8 cellular contexts compared by ENCODE assay signal in genomic region chr5:172106511-172107356, GRCh38.
DNase-seq lines count a peak whose midpoint lies in the region; ATAC-seq and TF ChIP-seq lines count a peak whose summit lies in the region.

No MANE protein-coding gene starts in this region.

- H3K27me3 ChIP-seq in dorsolateral prefrontal cortex: no peaks in the 10 kb centered on the region

- DNase-seq in GM10266 (ENCODE audit: extremely low spot score) (peak; percentile 39), NCI-H146 treated with DMSO at 0.1 percent for 48 hours (lab: John Stamatoyannopoulos, UW; ENCODE audit: unreplicated experiment) (peak; percentile 7), dorsolateral prefrontal cortex (peak in 8 of 10 donors; percentile 67 to 78 (median 72)), medulla oblongata (ENCODE audit: extremely low spot score) (peak; percentile 61)
- peak; percentile 69 for DNase-seq in activated CD4-positive, alpha-beta T cell treated with anti-CD3 and anti-CD28 coated beads, Interleukin-2, amount 50 U/mL, for 1 hour
- DNase-seq in stimulated activated CD4-positive, alpha-beta T cell treated with anti-CD3 and anti-CD28 coated beads, TNF-alpha, amount 100 ng/mL, for 1 hour (ENCODE audit: low read depth in 3 of 3, low spot score in 1 of 3): peak in 2 of 3 donors; percentile 43 to 75

- TF ChIP-seq CTCF in GM10266 (IDR thresholded peaks at IDR 0.05; ENCODE audit: control insufficient read depth, insufficient read depth, low read depth, missing control alignments) (peak; percentile 94), dorsolateral prefrontal cortex (IDR thresholded peaks at IDR 0.05 in 54 of 56, conservative IDR thresholded peaks at IDR 0.05 in 2 of 56; ENCODE audit: low read depth in 1 of 56, partially characterized antibody in 56 of 56) (peak; percentile 61 to 96 (median 90))

- intact Hi-C loops in dorsolateral prefrontal cortex (cut with DNase I): loop anchor here (1.0 to 10.0 kb wide), 5 partner anchors 41 to 338 kb away; partner anchors contain the start of gene STK10 (in 2 of the 2)

- no peak for ATAC-seq in GM21528 (IDR thresholded peaks at IDR 0.05; ENCODE audit: low FRiP score, unreplicated experiment)
- no peak for ATAC-seq in HG02973 (IDR thresholded peaks at IDR 0.05; ENCODE audit: unreplicated experiment)

- H3K27ac ChIP-seq in dorsolateral prefrontal cortex: peak overlapping the region in 1 of 59 donors; percentile 93

- peak overlapping the region in 54 of 59 donors; percentile 2 to 59 (median 37) for H3K4me3 ChIP-seq in dorsolateral prefrontal cortex

Comparison
In these comparisons a context has a peak if more than half of its experiments do, and no peak if none do; other contexts are left out.
1. DNase-seq: peak in every context shown above with its lines; median percentile 72 in dorsolateral prefrontal cortex; 69 in activated CD4-positive, alpha-beta T cell treated with anti-CD3 and anti-CD28 coated beads, Interleukin-2, amount 50 U/mL, for 1 hour; 61 in medulla oblongata; 59 in stimulated activated CD4-positive, alpha-beta T cell treated with anti-CD3 and anti-CD28 coated beads, TNF-alpha, amount 100 ng/mL, for 1 hour; 39 in GM10266; 7 in NCI-H146 treated with DMSO at 0.1 percent for 48 hours.